Comparison of ENCODE assay signal across 35 cellular contexts in genomic region chr2:112133344-112133743, GRCh38. TPM values are rescaled to one million over a fixed set of nuclear protein-coding genes. Genes with fewer than 3 reads are reported as not detected.
DNase-seq lines count a peak whose midpoint lies in the region; ATAC-seq, FAIRE-seq and TF ChIP-seq lines count a peak whose summit lies in the region.
"Had no signal": no experiment of that assay in that cellular context is flagged by ENCODE, and none has a peak within 500 bp of the region (broad histone marks: within the 10 kb centered on the region; RNA-seq: fewer than 3 reads in every experiment).

No MANE protein-coding gene starts in this region.

- peak overlapping the region; percentile 60; the same call in 1 of the 2 replicates for H3K4me2 ChIP-seq in HepG2 (ENCODE audit: low read depth, low read length)
- H3K4me2 ChIP-seq in K562 (ENCODE audit: insufficient read depth, low read length), result no peak overlapping the region
- no peak overlapping the region for H3K4me2 ChIP-seq in MM.1S (ENCODE audit: low read depth, low read length)
- H3K4me2 ChIP-seq: A549; BLaER1; BLaER1 treated with 17β-estradiol and CSF1 and Interleukin-3, amounts not matched to agents 10 nM and 100 nM had no signal

- no peak for ATAC-seq in HepG2
- ATAC-seq in right lobe of liver, result no peak
- no peak for ATAC-seq in K562
- no peak for ATAC-seq in T-cell (replicated peaks in 1 of 4)
- ATAC-seq: A549; CD8-positive, alpha-beta T cell had no signal

- H3K27me3 ChIP-seq in HepG2 (ENCODE audit: control insufficient read depth in 1 of 2, insufficient read depth in 2 of 2, low read length in 2 of 2) (no peaks in the 10 kb centered on the region; a peak in 2 of 5 replicates), right lobe of liver (no peaks in the 10 kb centered on the region), K562 (ENCODE audit: control insufficient read depth in 2 of 2, insufficient read depth in 2 of 2, low read length in 2 of 2) (peaks cover 9 to 15% of the 10 kb centered on the region in 2 experiments; a peak in 4 of 5 replicates), MM.1S (replicated peaks; ENCODE audit: insufficient read depth, low read length) (no peaks in the 10 kb centered on the region)

- no peak for TF ChIP-seq EP300 in HepG2 (IDR thresholded peaks at IDR 0.05; ENCODE audit: low read depth in 2 of 2, low read length in 2 of 2)
- no peak for TF ChIP-seq EP300 in HepG2 (CRISPR knock-in tag; IDR thresholded peaks at IDR 0.05; ENCODE audit: borderline replicate concordance)
- TF ChIP-seq EP300 in K562 (IDR thresholded peaks at IDR 0.05; ENCODE audit: low read length), result no peak

- peaks cover 33% of the 10 kb centered on the region for H3K4me1 ChIP-seq in HepG2 (ENCODE audit: insufficient read depth, low read length)
- H3K4me1 ChIP-seq in right lobe of liver, result no peaks in the 10 kb centered on the region
- H3K4me1 ChIP-seq in HEK293 (ENCODE audit: control insufficient read depth, insufficient read depth, low read length), result no peaks in the 10 kb centered on the region
- peaks cover 0 to 4% of the 10 kb centered on the region in 2 experiments; a peak in 3 of 5 replicates for H3K4me1 ChIP-seq in K562 (replicated peaks in 1 of 2; ENCODE audit: control insufficient read depth in 2 of 2, insufficient read depth in 2 of 2, low read length in 2 of 2)
- H3K4me1 ChIP-seq in MM.1S (ENCODE audit: low read length), result peaks cover 10% of the 10 kb centered on the region; the same call in 1 of the 2 replicates
- H3K4me1 ChIP-seq: BE2C, Caco-2 had no signal

- peaks cover 5 to 17% (median 13%) of the 10 kb centered on the region in 3 donors for H3K9me3 Mint-ChIP-seq in T-cell

- TF ChIP-seq CTCF in HepG2 (CRISPR knock-in tag; IDR thresholded peaks at IDR 0.05) (no peak), right lobe of liver (IDR thresholded peaks at IDR 0.05) (no peak), HEK293 (tag by site-specific recombination; IDR thresholded peaks at IDR 0.05) (no peak), K562 (IDR thresholded peaks at IDR 0.05 in 2 of 3, conservative IDR thresholded peaks at IDR 0.05 in 1 of 3; ENCODE audit: insufficient read depth in 2 of 3, low read depth in 1 of 3, low read length in 3 of 3) (no peak), MM.1S (IDR thresholded peaks at IDR 0.05; ENCODE audit: low read length) (no peak)

- BruUV-seq in HepG2 (replicated peaks; lab: Mats Ljungman, UMichigan) (no TSS peak), K562 (replicated peaks; lab: Mats Ljungman, UMichigan) (no TSS peak)

- no peaks in the 10 kb centered on the region for H3K9me1 ChIP-seq in K562 (ENCODE audit: control insufficient read depth, insufficient read depth, low read length)

- H3K27ac ChIP-seq in HepG2 (ENCODE audit: extremely low read length, insufficient read depth, low read length) (no peak overlapping the region), right lobe of liver (no peak overlapping the region), HEK293 (ENCODE audit: extremely low read depth, low read depth, low read length) (no peak overlapping the region), K562 (ENCODE audit: extremely low read depth, low read depth, low read length) (no peak overlapping the region), MM.1S (ENCODE audit: low read length) (no peak overlapping the region)
- H3K27ac ChIP-seq: 22Rv1; A549; BLaER1; BLaER1 treated with 17β-estradiol and CSF1 and Interleukin-3, amounts not matched to agents 10 nM and 100 nM; C4-2B had no signal

- peaks cover 6 to 20% of the 10 kb centered on the region in 2 donors for H3K27me3 Mint-ChIP-seq in T-cell

- no peak for FAIRE-seq in HepG2 (lab: Jason Lieb, UNC)
- no peak for FAIRE-seq in K562 (lab: Jason Lieb, UNC)
- FAIRE-seq: A204.1, A549, D721Med had no signal

- H3K4me1 Mint-ChIP-seq in T-cell, result peaks cover 12 to 24% (median 18%) of the 10 kb centered on the region in 3 donors

- in situ Hi-C loops in HepG2 (cut with HindIII; ENCODE audit: extremely low pct_ligation_motif_present, low pct_unique_long_range_greater_than_20kb) (no loop called here), K562 (cut with MboI) (no loop called here)

- H3K9ac ChIP-seq in HepG2 (ENCODE audit: insufficient read depth, low read depth, low read length) (no peak overlapping the region), K562 (ENCODE audit: insufficient read depth in 1 of 2, low read depth in 2 of 2, low read length in 2 of 2) (no peak overlapping the region), MM.1S (ENCODE audit: low read length) (no peak overlapping the region)
- H3K9ac ChIP-seq: BLaER1; BLaER1 treated with 17β-estradiol and CSF1 and Interleukin-3, amounts not matched to agents 10 nM and 100 nM had no signal

- intact Hi-C loops in HepG2 (cut with micrococcal nuclease; ENCODE audit: unreplicated experiment) (no loop called here), right lobe of liver (cut with DNase I) (no loop called here), K562 (cut with micrococcal nuclease) (no loop called here)

- no peaks in the 10 kb centered on the region for H3K9me2 ChIP-seq in MM.1S (replicated peaks; ENCODE audit: insufficient read depth, low read length)

- H3K79me2 ChIP-seq in HepG2 (ENCODE audit: insufficient read depth, low read length), result no peaks in the 10 kb centered on the region
- no peaks in the 10 kb centered on the region for H3K79me2 ChIP-seq in K562 (ENCODE audit: control insufficient read depth, insufficient read depth, low read length)
- H3K79me2 ChIP-seq in MM.1S (ENCODE audit: low read length), result no peaks in the 10 kb centered on the region

- no peak for DNase-seq in HepG2 (ENCODE audit: low spot score)
- no peak for DNase-seq in right lobe of liver
- no peak for DNase-seq in K562 (ENCODE audit: extremely low read depth in 1 of 4, low spot score in 3 of 4)
- DNase-seq in MM.1S, result no peak
- DNase-seq in T-cell, result no peak
- DNase-seq: 8988T; ACHN; AML-193; BE2C; C1 segment of cervical spinal cord; Caco-2; Calu3; CD4-positive, alpha-beta memory T cell; CD4-positive, CD25-positive, alpha-beta regulatory T cell; CD8-positive, alpha-beta memory T cell; CD8-positive, alpha-beta T cell; COR-L47; DMS 273 treated with DMSO at 0.1 percent for 48 hours; DMS153; DMS79; DMS79 treated with DMSO at 0.1 percent for 48 hours; DND-41; EL had no signal

- no peak overlapping the region for H3K27ac Mint-ChIP-seq in T-cell
- H3K27ac Mint-ChIP-seq: B cell; CD14-positive monocyte; CD4-positive, alpha-beta T cell; CD8-positive, alpha-beta T cell had no signal

- no peaks in the 10 kb centered on the region for H4K20me1 ChIP-seq in HepG2 (ENCODE audit: insufficient read depth, low read length)
- H4K20me1 ChIP-seq in K562 (replicated peaks; ENCODE audit: control insufficient read depth, insufficient read depth, low read length), result no peaks in the 10 kb centered on the region
- no peaks in the 10 kb centered on the region for H4K20me1 ChIP-seq in MM.1S (ENCODE audit: insufficient read depth, low read length)
- H4K20me1 ChIP-seq: BLaER1; BLaER1 treated with 17β-estradiol and CSF1 and Interleukin-3, amounts not matched to agents 10 nM and 100 nM had no signal

- CTCF ChIA-PET in HepG2 (lab: Yijun Ruan, JAX; ENCODE audit: low intra/inter-chr PET ratio, low total read pairs) (no interaction called here), HEK293 (lab: Yijun Ruan, JAX) (no interaction called here), K562 (lab: Yijun Ruan, JAX; ENCODE audit: low intra/inter-chr PET ratio) (no interaction called here), T-cell (lab: Charles Lee) (no interaction called here)

- H2AFZ ChIP-seq in HepG2 (ENCODE audit: low read length) (no peak overlapping the region), K562 (ENCODE audit: low read depth, low read length) (no peak overlapping the region), MM.1S (ENCODE audit: low read length) (no peak overlapping the region)

- H3K9me3 ChIP-seq in HepG2 (ENCODE audit: low read length) (no peaks in the 10 kb centered on the region), right lobe of liver (no peaks in the 10 kb centered on the region), HEK293 (ENCODE audit: control insufficient read depth, insufficient read depth, low read depth, low read length) (no peaks in the 10 kb centered on the region; the same call in 1 of the 2 replicates), K562 (replicated peaks; ENCODE audit: control insufficient read depth, insufficient read depth, low read depth, low read length) (no peaks in the 10 kb centered on the region), MM.1S (replicated peaks; ENCODE audit: insufficient read depth, low read length) (no peaks in the 10 kb centered on the region)
- H3K9me3 ChIP-seq: A549, BE2C had no signal

- peaks cover 18% of the 10 kb centered on the region for H3K36me3 Mint-ChIP-seq in T-cell
- H3K36me3 Mint-ChIP-seq: CD8-positive, alpha-beta T cell had no signal

- H3K4me3 ChIP-seq in HepG2 (replicated peaks in 1 of 3; ENCODE audit: insufficient read depth in 1 of 3, low read depth in 2 of 3, low read length in 3 of 3) (no peak overlapping the region), right lobe of liver (no peak overlapping the region), HEK293 (ENCODE audit: low read depth, low read length) (no peak overlapping the region), K562 (no peak overlapping the region), MM.1S (ENCODE audit: low read length) (no peak overlapping the region)
- H3K4me3 ChIP-seq: A549; BLaER1; BLaER1 treated with 17β-estradiol and CSF1 and Interleukin-3, amounts not matched to agents 10 nM and 100 nM had no signal

- TF ChIP-seq POLR2A in HepG2 (IDR thresholded peaks at IDR 0.05; ENCODE audit: insufficient read depth in 1 of 2, low read depth in 2 of 2, low read length in 2 of 2) (no peak), right lobe of liver (IDR thresholded peaks at IDR 0.05) (no peak), K562 (conservative IDR thresholded peaks at IDR 0.05) (no peak)

- H3F3A ChIP-seq in MM.1S (ENCODE audit: insufficient read depth, low read length), result no peaks in the 10 kb centered on the region

- POLR2A ChIA-PET in HepG2 (lab: Yijun Ruan, JAX), result no interaction called here
- POLR2A ChIA-PET in HEK293 (lab: Yijun Ruan, JAX), result no interaction called here
- POLR2A ChIA-PET in K562 (lab: Yijun Ruan, JAX), result no interaction called here
- POLR2A ChIA-PET in T-cell (lab: Charles Lee), result no interaction called here

- H3K36me3 ChIP-seq in HepG2 (replicated peaks in 1 of 2; ENCODE audit: control insufficient read depth in 1 of 2, insufficient read depth in 2 of 2, low read length in 2 of 2) (no peaks in the 10 kb centered on the region), right lobe of liver (no peaks in the 10 kb centered on the region), HEK293 (ENCODE audit: control insufficient read depth in 2 of 2, insufficient read depth in 1 of 2, low read length in 2 of 2) (no peaks in the 10 kb centered on the region), K562 (ENCODE audit: control insufficient read depth, insufficient read depth, low read length) (no peaks in the 10 kb centered on the region), MM.1S (replicated peaks; ENCODE audit: insufficient read depth, low read length) (no peaks in the 10 kb centered on the region)
- H3K36me3 ChIP-seq: BE2C, BLaER1 had no signal

- H3K4me3 Mint-ChIP-seq in T-cell, result no peak overlapping the region
- H3K4me3 Mint-ChIP-seq: B cell; CD14-positive monocyte; CD4-positive, alpha-beta T cell; CD4-positive, CD25-positive, alpha-beta regulatory T cell; CD8-positive, alpha-beta memory T cell; CD8-positive, alpha-beta T cell had no signal

- no peak for TF ChIP-seq RAD21 in HepG2 (CRISPR knock-in tag; IDR thresholded peaks at IDR 0.05)
- TF ChIP-seq RAD21 in K562 (CRISPR knock-in tag; conservative IDR thresholded peaks at IDR 0.05 in 1 of 2, IDR thresholded peaks at IDR 0.05 in 1 of 2), result no peak

RNA-seq across cellular contexts. Expression of gene FBLN7, which starts 4.8 kb away (rescaled TPM):
- total RNA-seq in HepG2 (2016; rRNA removed; fragmentation: Illumina TruSeq; extraction: Trizol) (0.95 and 1.4 TPM in 2 replicates), right lobe of liver (1 to 10 TPM; 1.2 to 5.4 (median 2.9) TPM), K562 (2014; rRNA removed) (not detected in 2 replicates), K562 (2014; rRNA removed; fragmentation: Illumina TruSeq; extraction: Trizol) (not detected in 2 replicates), K562 (2015; rRNA removed; fragmentation: Illumina TruSeq; extraction: Trizol) (not detected in 2 replicates), K562 (2021) (0.13 TPM in 1 of 2 replicates, not detected in the other), T-cell (10 to 100 TPM; 11.9 to 68.5 (median 48.8) TPM)
- 0.53 and 1.0 TPM in 2 replicates for total RNA-seq in HepG2 (2016; cell fraction: cytosol; rRNA removed; fragmentation: Illumina TruSeq; extraction: Trizol; ENCODE audit: low read depth)
- 0.52 and 1.1 TPM in 2 replicates for total RNA-seq in HepG2 (2016; cell fraction: insoluble cytoplasmic fraction; rRNA removed; fragmentation: Illumina TruSeq; extraction: Trizol)
- total RNA-seq in HepG2 (2016; cell fraction: membrane; rRNA removed; fragmentation: Illumina TruSeq; extraction: Trizol), result 0.87 and 0.90 TPM in 2 replicates
- 2.6 and 2.7 TPM in 2 replicates for total RNA-seq in HepG2 (2016; cell fraction: nucleus; rRNA removed; fragmentation: Illumina TruSeq; extraction: Trizol)
- polyA plus RNA-seq in HepG2 (2011; rRNA removed) (2.3 and 2.4 TPM in 2 replicates), K562 (2011; rRNA removed) (not detected in 2 replicates), K562 (2014; fragmentation: Illumina TruSeq; extraction: Trizol) (not detected in 2 replicates), K562 (2014; fragmentation: Nextera tagmentation; extraction: Ambion mirVana) (not detected), K562 (2014; rRNA removed) (not detected in 2 replicates)
- polyA plus RNA-seq in HepG2 (2011; cell fraction: cytosol; rRNA removed), result 2.2 and 2.5 TPM in 2 replicates
- 5.3 and 6.4 TPM in 2 replicates for polyA plus RNA-seq in HepG2 (2011; cell fraction: nucleus; rRNA removed)
- 5.1 and 5.4 TPM in 2 replicates for polyA plus RNA-seq in HepG2 (2012)
- 1.1 and 1.2 TPM in 2 replicates for polyA plus RNA-seq in HepG2 (2016; cell fraction: cytosol; fragmentation: Illumina TruSeq; extraction: Trizol; ENCODE audit: low read depth)
- polyA plus RNA-seq in HepG2 (2016; cell fraction: insoluble cytoplasmic fraction; fragmentation: Illumina TruSeq; extraction: Trizol; ENCODE audit: low read depth), result 2.1 and 2.2 TPM in 2 replicates
- polyA plus RNA-seq in HepG2 (2016; cell fraction: membrane; fragmentation: Illumina TruSeq; extraction: Trizol; ENCODE audit: low read depth), result 1.6 and 1.7 TPM in 2 replicates
- polyA plus RNA-seq in HepG2 (2016; cell fraction: nucleus; fragmentation: Illumina TruSeq; extraction: Trizol; ENCODE audit: insufficient read depth, low read depth), result 6.5 TPM in 2 replicates
- 3.2 TPM in 1 of 2 replicates, not detected in the other for polyA minus RNA-seq in HepG2 (2011; rRNA and poly(A)+ RNA removed; ENCODE audit: low replicate concordance)
- 1.6 and 2.9 TPM in 2 replicates for polyA minus RNA-seq in HepG2 (2011; cell fraction: cytosol; rRNA and poly(A)+ RNA removed)
- 3.4 and 4.0 TPM in 2 replicates for polyA minus RNA-seq in HepG2 (2011; cell fraction: nucleus; rRNA and poly(A)+ RNA removed)
- total RNA-seq in K562 (2011; cell fraction: chromatin; rRNA removed; ENCODE audit: low replicate concordance), result not detected in 2 replicates
- not detected in 2 replicates for total RNA-seq in K562 (2011; cell fraction: nucleolus; rRNA removed)
- total RNA-seq in K562 (2011; cell fraction: nucleoplasm; rRNA removed), result not detected in 2 replicates
- not detected in 2 replicates for polyA plus RNA-seq in K562 (2011; cell fraction: cytosol; rRNA removed)
- polyA plus RNA-seq in K562 (2011; cell fraction: nucleus; rRNA removed), result not detected in 2 replicates
- polyA plus RNA-seq in K562 (2012), result not detected in 2 replicates
- not detected in 2 replicates for polyA minus RNA-seq in K562 (2011; rRNA and poly(A)+ RNA removed)
- not detected in 2 replicates for polyA minus RNA-seq in K562 (2011; cell fraction: cytosol; rRNA and poly(A)+ RNA removed)
- not detected in 2 replicates for polyA minus RNA-seq in K562 (2011; cell fraction: nucleus; rRNA and poly(A)+ RNA removed)
- total RNA-seq: Daoy had no signal
- polyA plus RNA-seq: CD14-positive monocyte had no signal

Comparison
In these comparisons a context has a peak if more than half of its experiments do, and no peak if none do; other contexts are left out.
1. Of the 241 proteins assayed by ChIP-seq in both HepG2 and K562: peak only in HepG2: KDM1A; only in K562: ADNP and ZKSCAN8; in both: none; in neither: 238.